In genomic region chr4:11399461-11399971, GRCh38 we compare ENCODE assay signal across 28 cellular contexts. TPM values are rescaled to one million over a fixed set of nuclear protein-coding genes. Genes with fewer than 3 reads are reported as not detected.
"Had no signal": no experiment of that assay in that cellular context is flagged by ENCODE, and none has a peak within 500 bp of the region (broad histone marks: within the 10 kb centered on the region; RNA-seq: fewer than 3 reads in every experiment).

No MANE protein-coding gene starts in this region.

- H3K9ac ChIP-seq: neural progenitor cell had no signal

- H3K9me3 Mint-ChIP-seq: nephron; stimulated activated memory B cell treated with anti-CD40 and anti-IgM and Interleukin-4, amounts not matched to agents 10 μg/mL and 1 μg/mL and 100 μg/mL, for 72 hours had no signal

- H3K27ac Mint-ChIP-seq: nephron; neural progenitor cell; stimulated activated memory B cell treated with anti-CD40 and anti-IgM and Interleukin-4, amounts not matched to agents 10 μg/mL and 1 μg/mL and 100 μg/mL, for 72 hours had no signal

- H3K4me2 ChIP-seq: neural progenitor cell had no signal

- H3K4me3 ChIP-seq: coronary artery, esophagus muscularis mucosa, gastroesophageal sphincter, heart left ventricle, neural progenitor cell, prostate gland, right atrium auricular region, tibial artery, upper lobe of left lung, uterus had no signal

- H3K27me3 ChIP-seq: esophagus muscularis mucosa, foreskin keratinocyte, gastroesophageal sphincter, heart left ventricle, neural progenitor cell, right atrium auricular region, testis, tibial artery, upper lobe of left lung, uterus had no signal

- H3K36me3 Mint-ChIP-seq: naive thymus-derived CD4-positive, alpha-beta T cell had no signal

- H3K9me3 ChIP-seq: esophagus muscularis mucosa, heart left ventricle, prostate gland, right atrium auricular region, testis, tibial artery, upper lobe of left lung, uterus had no signal

- H3K36me3 ChIP-seq: neural progenitor cell, prostate gland, uterus had no signal

- H3K4me1 ChIP-seq: gastroesophageal sphincter, neural progenitor cell, prostate gland, tibial artery, upper lobe of left lung, uterus had no signal

- H3K27ac ChIP-seq: coronary artery, esophagus muscularis mucosa, foreskin keratinocyte, gastroesophageal sphincter, heart left ventricle, neural progenitor cell, prostate gland, right atrium auricular region, testis, tibial artery, upper lobe of left lung, uterus had no signal

- DNase-seq: dermis blood vessel endothelial cell; effector memory CD4-positive, alpha-beta T cell; foreskin keratinocyte; hippocampal formation; kidney glomerular epithelial cell; mesenchymal stem cell; midbrain; naive thymus-derived CD4-positive, alpha-beta T cell; nucleus accumbens; stimulated activated CD4-positive, alpha-beta T cell treated with anti-CD3 and anti-CD28 coated beads, Interleukin-2, amount 100 ng/mL, for 24 hours; stimulated activated CD4-positive, alpha-beta T cell treated with anti-CD3 and anti-CD28 coated beads, Interleukin-4, amount 100 ng/mL, for 24 hours; stimulated activated naive CD8-positive, alpha-beta T cell treated with anti-CD3 and anti-CD28 coated beads, Interleukin-15, Interleukin-2, amounts not matched to agents 100 U/mL and 50 U/mL, for 24 hours; substantia nigra; testis; tibial artery; uterus had no signal

- ATAC-seq: foreskin keratinocyte; gastroesophageal sphincter; heart left ventricle; naive thymus-derived CD4-positive, alpha-beta T cell; sciatic nerve; stimulated activated memory B cell treated with anti-CD40 and anti-IgM and Interleukin-4, amounts not matched to agents 10 μg/mL and 1 μg/mL and 100 μg/mL, for 72 hours; stimulated activated naive CD8-positive, alpha-beta T cell treated with anti-CD3 and anti-CD28 coated beads, Interleukin-15, Interleukin-2, amounts not matched to agents 100 U/mL and 50 U/mL, for 24 hours had no signal

- H3K4me3 Mint-ChIP-seq: naive thymus-derived CD4-positive, alpha-beta T cell; nephron; neural progenitor cell; stimulated activated memory B cell treated with anti-CD40 and anti-IgM and Interleukin-4, amounts not matched to agents 10 μg/mL and 1 μg/mL and 100 μg/mL, for 72 hours had no signal

- H3K4me1 Mint-ChIP-seq: nephron had no signal

RNA-seq across cellular contexts. Expression of gene HS3ST1, which starts 29.2 kb away (rescaled TPM):
- total RNA-seq: fibroblast of lung had no signal
- polyA plus RNA-seq: naive thymus-derived CD4-positive, alpha-beta T cell had no signal
